12 cellular contexts compared by ENCODE assay signal in genomic region chr15:48358681-48359152, GRCh38.
DNase-seq lines count a peak whose midpoint lies in the region; ATAC-seq lines count a peak whose summit lies in the region.
"Had no signal": no experiment of that assay in that cellular context is flagged by ENCODE, and none has a peak within 500 bp of the region (broad histone marks: within the 10 kb centered on the region; RNA-seq: fewer than 3 reads in every experiment).

No MANE protein-coding gene starts in this region.

- H3K4me1 ChIP-seq in adipocyte (ENCODE audit: control insufficient read depth, insufficient read depth, low read length): peaks cover 41% of the 10 kb centered on the region
- H3K4me1 ChIP-seq: body of pancreas had no signal

- H3K4me3 ChIP-seq in adipocyte (ENCODE audit: low read length): peak overlapping the region; percentile 55
- H3K4me3 ChIP-seq: BLaER1, body of pancreas, ovary had no signal

- no peaks in the 10 kb centered on the region for H3K27me3 ChIP-seq in adipocyte (replicated peaks; ENCODE audit: control insufficient read depth, insufficient read depth, low read length)
- H3K27me3 ChIP-seq: BLaER1, body of pancreas, ovary had no signal

- no peaks in the 10 kb centered on the region for H3K4me1 Mint-ChIP-seq in memory B cell

- H3K9me3 Mint-ChIP-seq in memory B cell: peaks cover 4% of the 10 kb centered on the region
- H3K9me3 Mint-ChIP-seq: activated CD4-positive, alpha-beta memory T cell treated with anti-CD3 and anti-CD28 coated beads for 36 hours had no signal

- peaks cover 3% of the 10 kb centered on the region for H3K9me3 ChIP-seq in adipocyte (ENCODE audit: control insufficient read depth, low read length)
- H3K9me3 ChIP-seq: BLaER1, body of pancreas, ovary had no signal

- no peak overlapping the region for H3K4me3 Mint-ChIP-seq in memory B cell
- H3K4me3 Mint-ChIP-seq: activated CD4-positive, alpha-beta memory T cell treated with anti-CD3 and anti-CD28 coated beads for 36 hours had no signal

- peak; percentile 13 for DNase-seq in AG20443 (ENCODE audit: low spot score)
- no peak for DNase-seq in adipocyte (ENCODE audit: low read depth)
- no peak for DNase-seq in memory B cell (ENCODE audit: low spot score in 2 of 2)
- DNase-seq in NCI-H2107 treated with DMSO at 0.1 percent for 48 hours (lab: John Stamatoyannopoulos, UW; ENCODE audit: unreplicated experiment): no peak
- DNase-seq in NCI-H82 (lab: John Stamatoyannopoulos, UW): no peak
- DNase-seq in effector CD8-positive, alpha-beta T cell (lab: John Stamatoyannopoulos, UW): no peak
- DNase-seq: activated CD4-positive, alpha-beta memory T cell treated with anti-CD3 and anti-CD28 coated beads for 36 hours; body of pancreas; ovary had no signal

- H3K36me3 ChIP-seq in adipocyte (ENCODE audit: control insufficient read depth, insufficient read depth, low read length, severe bottlenecking): no peaks in the 10 kb centered on the region
- H3K36me3 ChIP-seq: BLaER1, ovary had no signal

- no peaks in the 10 kb centered on the region for H3K27me3 Mint-ChIP-seq in memory B cell
- H3K27me3 Mint-ChIP-seq: activated CD4-positive, alpha-beta memory T cell treated with anti-CD3 and anti-CD28 coated beads for 36 hours had no signal

- ATAC-seq in HG02798 (IDR thresholded peaks at IDR 0.05; ENCODE audit: poor library complexity, unreplicated experiment) (peak; percentile 49), memory B cell (ENCODE audit: low read depth) (no peak), GM18511 (IDR thresholded peaks at IDR 0.05; ENCODE audit: unreplicated experiment) (no peak)
- ATAC-seq: body of pancreas had no signal

- H3K36me3 Mint-ChIP-seq in memory B cell: no peaks in the 10 kb centered on the region
- H3K36me3 Mint-ChIP-seq: activated CD4-positive, alpha-beta memory T cell treated with anti-CD3 and anti-CD28 coated beads for 36 hours had no signal

- peak overlapping the region; percentile 82 for H3K9ac ChIP-seq in adipocyte (ENCODE audit: low read length)
- H3K9ac ChIP-seq: BLaER1 had no signal

- H3K27ac Mint-ChIP-seq in memory B cell: peak overlapping the region; percentile 3
- H3K27ac Mint-ChIP-seq: activated CD4-positive, alpha-beta memory T cell treated with anti-CD3 and anti-CD28 coated beads for 36 hours had no signal
